In the genomic region with DNA sequence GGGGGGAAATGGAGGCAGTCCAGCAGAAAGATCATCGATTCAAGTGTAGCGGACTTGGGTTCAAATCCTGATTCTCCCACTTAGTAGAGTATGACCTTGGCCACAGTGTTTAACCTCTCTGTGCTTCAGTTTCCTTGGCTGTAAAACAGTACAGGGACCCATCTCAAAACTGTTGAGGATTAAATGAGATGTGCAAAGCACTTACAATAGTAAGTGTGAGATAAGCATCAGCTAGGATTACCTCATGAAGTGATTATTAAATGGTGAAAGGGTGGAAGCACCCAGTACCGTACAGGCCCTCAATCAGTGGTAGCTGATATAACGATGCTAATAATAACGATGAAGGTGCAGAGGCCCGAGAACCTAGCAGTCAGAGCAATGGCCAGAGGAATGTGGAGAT, we compare ENCODE assay signal across 8 cellular contexts. TPM values are rescaled to one million over a fixed set of nuclear protein-coding genes. Genes with fewer than 3 reads are reported as not detected.
DNase-seq lines count a peak whose midpoint lies in the region; ATAC-seq and TF ChIP-seq lines count a peak whose summit lies in the region.

No MANE protein-coding gene starts in this region.

- H3K4me1 Mint-ChIP-seq in IgD-negative memory B cell, result peaks cover 30 to 50% (median 37%) of the 10 kb centered on the region in 3 donors
- peaks cover 30% of the 10 kb centered on the region for H3K4me1 Mint-ChIP-seq in endodermal cell
- H3K4me1 Mint-ChIP-seq in stimulated activated naive B cell treated with anti-CD40 and anti-IgM and Interleukin-4, amounts not matched to agents 10 μg/mL and 1 μg/mL and 100 μg/mL, for 72 hours, result peaks cover 19 to 50% of the 10 kb centered on the region in 2 donors

- WGBS in endodermal cell (ENCODE audit: insufficient coverage in 1 of 2, insufficient read length in 1 of 2), 2 experiments, result 88 to 94% methylated on average over 3 to 6 of the region's 6 CpGs

- H3K27me3 Mint-ChIP-seq in IgD-negative memory B cell (peaks cover 4% of the 10 kb centered on the region), endodermal cell (ENCODE audit: insufficient read depth) (peaks cover 40% of the 10 kb centered on the region)
- no peaks in the 10 kb centered on the region for H3K27me3 Mint-ChIP-seq in stimulated activated naive B cell treated with anti-CD40 and anti-IgM and Interleukin-4, amounts not matched to agents 10 μg/mL and 1 μg/mL and 100 μg/mL, for 72 hours

- H3K36me3 ChIP-seq in endodermal cell (ENCODE audit: control insufficient read depth, insufficient read depth, low read length), result no peaks in the 10 kb centered on the region

- peaks cover 11% of the 10 kb centered on the region for H3K27me3 ChIP-seq in endodermal cell (ENCODE audit: control insufficient read depth, insufficient read depth, low read length, poor library complexity, severe bottlenecking)

- H3K9me3 Mint-ChIP-seq in IgD-negative memory B cell (no peaks in the 10 kb centered on the region), endodermal cell (peaks cover 15% of the 10 kb centered on the region)
- no peaks in the 10 kb centered on the region for H3K9me3 Mint-ChIP-seq in stimulated activated naive B cell treated with anti-CD40 and anti-IgM and Interleukin-4, amounts not matched to agents 10 μg/mL and 1 μg/mL and 100 μg/mL, for 72 hours

- H3K27ac Mint-ChIP-seq in IgD-negative memory B cell (peak overlapping the region; percentile 96 to 98 (median 98)), endodermal cell (no peak overlapping the region)
- peak overlapping the region; percentile 89 for H3K27ac Mint-ChIP-seq in stimulated activated naive B cell treated with anti-CD40 and anti-IgM and Interleukin-4, amounts not matched to agents 10 μg/mL and 1 μg/mL and 100 μg/mL, for 72 hours

- no peak overlapping the region for H3K4me3 ChIP-seq in endodermal cell (ENCODE audit: low read length)

- H3K27ac ChIP-seq in endodermal cell (ENCODE audit: low read depth, low read length), result no peak overlapping the region

- H3K36me3 Mint-ChIP-seq in IgD-negative memory B cell (no peaks in the 10 kb centered on the region), endodermal cell (ENCODE audit: low read depth) (no peaks in the 10 kb centered on the region)
- H3K36me3 Mint-ChIP-seq in stimulated activated naive B cell treated with anti-CD40 and anti-IgM and Interleukin-4, amounts not matched to agents 10 μg/mL and 1 μg/mL and 100 μg/mL, for 72 hours, result peaks cover 0 to 5% of the 10 kb centered on the region in 2 donors

- DNase-seq in endodermal cell (no peak), head of caudate nucleus (no peak), NCI-H1105 (lab: John Stamatoyannopoulos, UW) (no peak), GOT3 (lab: John Stamatoyannopoulos, UW) (no peak)
- no peak for DNase-seq in stimulated activated naive B cell treated with anti-CD40 and anti-IgM and Interleukin-4, amounts not matched to agents 10 μg/mL and 1 μg/mL and 100 μg/mL, for 72 hours

- no peaks in the 10 kb centered on the region for H3K9me3 ChIP-seq in endodermal cell (ENCODE audit: control insufficient read depth, low read length)

- ATAC-seq in GM21526 (IDR thresholded peaks at IDR 0.05; ENCODE audit: low FRiP score, unreplicated experiment) (peak; percentile 4), GM19463 (IDR thresholded peaks at IDR 0.05; ENCODE audit: unreplicated experiment) (no peak)
- ATAC-seq in stimulated activated naive B cell treated with anti-CD40 and anti-IgM and Interleukin-4, amounts not matched to agents 10 μg/mL and 1 μg/mL and 100 μg/mL, for 72 hours (replicated peaks), result peak; percentile 7 to 15

- intact Hi-C loops in head of caudate nucleus (cut with DNase I), result loop anchor here (5.0 kb wide), 2 partner anchors 39 to 104 kb away; a partner anchor contains a TSS

- no peak overlapping the region for H3K9ac ChIP-seq in endodermal cell (ENCODE audit: extremely low read depth, low read length, poor library complexity, severe bottlenecking)

- H3K4me1 ChIP-seq in endodermal cell (ENCODE audit: control insufficient read depth, insufficient read depth, low read length), result no peaks in the 10 kb centered on the region

- H3K4me3 Mint-ChIP-seq in IgD-negative memory B cell (peak overlapping the region; percentile 57 to 93 (median 87)), endodermal cell (peak overlapping the region; percentile 29)
- H3K4me3 Mint-ChIP-seq in stimulated activated naive B cell treated with anti-CD40 and anti-IgM and Interleukin-4, amounts not matched to agents 10 μg/mL and 1 μg/mL and 100 μg/mL, for 72 hours, result peak overlapping the region; percentile 39 to 69

- TF ChIP-seq CTCF in endodermal cell (conservative IDR thresholded peaks at IDR 0.05), result no peak

RNA-seq across cellular contexts. Expression of a gene that starts 45.1 kb away (rescaled TPM):
- 45.6 TPM for polyA plus RNA-seq in IgD-negative memory B cell
- total RNA-seq in endodermal cell, result 10 to 100 TPM; 51.6 to 62.7 TPM
- polyA plus RNA-seq in endodermal cell (2013, experiment 1 of 2), result 54.2 TPM
- 51.2 TPM for polyA plus RNA-seq in endodermal cell (2013, experiment 2 of 2)

Comparison
In these comparisons a context has a peak if more than half of its experiments do, and no peak if none do; other contexts are left out.
1. H3K4me3 Mint-ChIP-seq: peak in every context shown above with its lines; median percentile 87 in IgD-negative memory B cell; 54 in stimulated activated naive B cell treated with anti-CD40 and anti-IgM and Interleukin-4, amounts not matched to agents 10 μg/mL and 1 μg/mL and 100 μg/mL, for 72 hours; 29 in endodermal cell.